Comparison of ENCODE assay signal across 31 cellular contexts in the genomic region with DNA sequence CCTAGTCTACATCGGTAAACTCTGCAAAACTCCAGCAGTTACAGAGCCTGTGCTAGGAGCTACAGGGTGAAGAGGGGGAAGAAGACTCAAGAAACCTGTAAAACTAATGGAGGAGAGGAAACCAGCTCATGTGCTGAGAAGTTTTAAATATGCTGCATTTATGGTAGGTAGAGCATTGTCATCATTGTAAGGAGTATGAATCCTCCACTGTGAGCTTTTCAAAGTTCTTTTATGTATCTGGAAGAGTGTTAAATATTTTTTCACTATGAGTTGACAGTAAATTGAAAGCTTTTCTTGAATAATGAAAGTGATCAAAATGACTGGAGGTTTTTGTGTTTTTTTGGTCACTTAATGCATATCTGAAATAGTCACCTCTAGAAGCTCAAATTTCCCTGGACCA. TPM values are rescaled to one million over a fixed set of nuclear protein-coding genes. Genes with fewer than 3 reads are reported as not detected.
DNase-seq lines count a peak whose midpoint lies in the region; ATAC-seq, FAIRE-seq and TF ChIP-seq lines count a peak whose summit lies in the region.
"Had no signal": no experiment of that assay in that cellular context is flagged by ENCODE, and none has a peak within 500 bp of the region (broad histone marks: within the 10 kb centered on the region; RNA-seq: fewer than 3 reads in every experiment).

No MANE protein-coding gene starts in this region.

- no peak overlapping the region for H3K27ac ChIP-seq in astrocyte (ENCODE audit: low read depth, low read length)
- H3K27ac ChIP-seq in SK-N-SH (ENCODE audit: low read depth in 2 of 2, low read length in 1 of 2), result peak overlapping the region in 1 of 2 experiments; percentile 3; a peak in 1 of 4 replicates
- H3K27ac ChIP-seq: coronary artery, lower lobe of right lung, SK-N-MC, upper lobe of right lung had no signal

- no peak overlapping the region for H3K4me3 Mint-ChIP-seq in activated CD4-positive, alpha-beta T cell treated with anti-CD3 and anti-CD28 coated beads for 36 hours
- H3K4me3 Mint-ChIP-seq in astrocyte (ENCODE audit: unreplicated experiment) (no peak overlapping the region), nephron progenitor cell (no peak overlapping the region)
- H3K4me3 Mint-ChIP-seq: CD14-positive monocyte; natural killer cell; stimulated activated memory B cell treated with anti-CD40 and anti-IgM and Interleukin-4, amounts not matched to agents 10 μg/mL and 1 μg/mL and 100 μg/mL, for 72 hours had no signal

- peaks cover 2% of the 10 kb centered on the region for H3K27me3 Mint-ChIP-seq in activated CD4-positive, alpha-beta T cell treated with anti-CD3 and anti-CD28 coated beads for 36 hours
- H3K27me3 Mint-ChIP-seq in astrocyte (ENCODE audit: low read depth, unreplicated experiment) (no peaks in the 10 kb centered on the region), nephron progenitor cell (ENCODE audit: low read depth, poor library complexity) (no peaks in the 10 kb centered on the region)
- H3K27me3 Mint-ChIP-seq: stimulated activated memory B cell treated with anti-CD40 and anti-IgM and Interleukin-4, amounts not matched to agents 10 μg/mL and 1 μg/mL and 100 μg/mL, for 72 hours; T-helper 17 cell had no signal

- FAIRE-seq in astrocyte (lab: Jason Lieb, UNC), result no peak
- FAIRE-seq: A204.1, HTR-8/SVneo had no signal

- POLR2A ChIA-PET in activated CD4-positive, alpha-beta T cell treated with anti-CD3 and anti-CD28 coated beads for 36 hours (lab: Charles Lee), result no interaction called here
- POLR2A ChIA-PET in SK-N-SH (lab: Yijun Ruan, JAX), result no interaction called here

- CTCF ChIA-PET in activated CD4-positive, alpha-beta T cell treated with anti-CD3 and anti-CD28 coated beads for 36 hours (lab: Charles Lee), result interaction anchor here (0.7 to 1.8 kb wide), 5 partner anchors 10 to 49 kb away, joined by 3 to 6 read pairs (median 5); no protein-coding TSS in a partner anchor
- CTCF ChIA-PET in SK-N-SH (lab: Yijun Ruan, JAX), result interaction anchor here (1.2 to 1.7 kb wide), 2 partner anchors 9 to 10 kb away, joined by 3 to 5 read pairs; no protein-coding TSS in a partner anchor

- peaks cover 48% of the 10 kb centered on the region for H3K4me1 Mint-ChIP-seq in activated CD4-positive, alpha-beta T cell treated with anti-CD3 and anti-CD28 coated beads for 36 hours
- H3K4me1 Mint-ChIP-seq in astrocyte (ENCODE audit: low read depth, unreplicated experiment) (peaks cover 82% of the 10 kb centered on the region), nephron progenitor cell (peaks cover 59% of the 10 kb centered on the region)
- H3K4me1 Mint-ChIP-seq: CD14-positive monocyte had no signal

- H2AFZ ChIP-seq in astrocyte (ENCODE audit: low read depth, low read length) (no peak overlapping the region), SK-N-SH (ENCODE audit: low read depth) (no peak overlapping the region)

- H3K9ac ChIP-seq in astrocyte (ENCODE audit: low read length) (no peak overlapping the region), SK-N-SH (no peak overlapping the region)

- no peaks in the 10 kb centered on the region for H3K9me2 ChIP-seq in SK-N-SH

- H4K20me1 ChIP-seq in astrocyte (ENCODE audit: insufficient read depth, low read length), result no peaks in the 10 kb centered on the region
- H4K20me1 ChIP-seq in SK-N-SH (ENCODE audit: insufficient read depth), result no peaks in the 10 kb centered on the region

- H3K9me3 Mint-ChIP-seq in activated CD4-positive, alpha-beta T cell treated with anti-CD3 and anti-CD28 coated beads for 36 hours (ENCODE audit: low read depth), result no peaks in the 10 kb centered on the region
- H3K9me3 Mint-ChIP-seq in astrocyte (ENCODE audit: unreplicated experiment) (peaks cover 2% of the 10 kb centered on the region), nephron progenitor cell (peaks cover 14% of the 10 kb centered on the region)
- H3K9me3 Mint-ChIP-seq: natural killer cell; stimulated activated memory B cell treated with anti-CD40 and anti-IgM and Interleukin-4, amounts not matched to agents 10 μg/mL and 1 μg/mL and 100 μg/mL, for 72 hours had no signal

- TF ChIP-seq CTCF in astrocyte (IDR thresholded peaks at IDR 0.05; ENCODE audit: insufficient read depth, low read depth, low read length) (no peak), nephron progenitor cell (IDR thresholded peaks at IDR 0.05) (no peak), SK-N-SH (IDR thresholded peaks at IDR 0.05) (no peak)

- H3K4me3 ChIP-seq in astrocyte (ENCODE audit: insufficient read depth, low read depth, low read length), result no peak overlapping the region
- no peak overlapping the region for H3K4me3 ChIP-seq in SK-N-SH (ENCODE audit: low read depth in 2 of 2, low read length in 1 of 2)
- H3K4me3 ChIP-seq: coronary artery, lower lobe of right lung, SK-N-MC, upper lobe of right lung had no signal

- peaks cover 30% of the 10 kb centered on the region for H3K36me3 ChIP-seq in astrocyte (ENCODE audit: insufficient read depth, low read length)
- H3K36me3 ChIP-seq in SK-N-SH (replicated peaks in 1 of 2; ENCODE audit: control insufficient read depth in 1 of 2, insufficient read depth in 2 of 2, low read length in 1 of 2), result peaks cover 42 to 52% of the 10 kb centered on the region in 2 experiments

- TF ChIP-seq EP300 in SK-N-SH (IDR thresholded peaks at IDR 0.05; ENCODE audit: borderline replicate concordance in 1 of 2, low read depth in 1 of 2, low read length in 1 of 2), result no peak

- H3K4me1 ChIP-seq in astrocyte (ENCODE audit: insufficient read depth, low read length) (peaks cover 11% of the 10 kb centered on the region), SK-N-SH (ENCODE audit: control insufficient read depth in 1 of 2, insufficient read depth in 2 of 2, low read depth in 1 of 2, low read length in 1 of 2) (peaks cover 4 to 26% of the 10 kb centered on the region in 2 experiments; a peak in 3 of 4 replicates)

- 94% methylated on average over 1 of the region's 1 CpG for WGBS in SK-N-SH (ENCODE audit: low lambda C conversion rate)

- peak; percentile 30 for ATAC-seq in activated CD4-positive, alpha-beta T cell treated with anti-CD3 and anti-CD28 coated beads for 36 hours
- ATAC-seq in GM21529 (IDR thresholded peaks at IDR 0.05; ENCODE audit: unreplicated experiment) (peak; percentile 21), HG02852 (IDR thresholded peaks at IDR 0.05; ENCODE audit: unreplicated experiment) (no peak), GM18868 (IDR thresholded peaks at IDR 0.05; ENCODE audit: unreplicated experiment) (no peak)
- ATAC-seq: lower lobe of right lung; natural killer cell; PC-3; stimulated activated memory B cell treated with anti-CD40 and anti-IgM and Interleukin-4, amounts not matched to agents 10 μg/mL and 1 μg/mL and 100 μg/mL, for 72 hours; T-helper 17 cell; upper lobe of right lung had no signal

- H3F3A ChIP-seq in SK-N-SH (replicated peaks; ENCODE audit: insufficient read depth), result peaks cover 30% of the 10 kb centered on the region

- H3K79me2 ChIP-seq in astrocyte (ENCODE audit: insufficient read depth, low read length), result peaks cover 77% of the 10 kb centered on the region
- H3K79me2 ChIP-seq in SK-N-SH (ENCODE audit: insufficient read depth), result peaks cover 87% of the 10 kb centered on the region

- TF ChIP-seq RAD21 in SK-N-SH (IDR thresholded peaks at IDR 0.05; ENCODE audit: low read length), result no peak

- intact Hi-C loops in activated CD4-positive, alpha-beta T cell treated with anti-CD3 and anti-CD28 coated beads for 36 hours (cut with DNase I, micrococcal nuclease), result loop anchor here (2.0 kb wide), 2 partner anchors 35 to 81 kb away; no protein-coding TSS in a partner anchor

- H3K27me3 ChIP-seq in astrocyte (ENCODE audit: insufficient read depth, low read length) (no peaks in the 10 kb centered on the region), SK-N-SH (ENCODE audit: insufficient read depth) (no peaks in the 10 kb centered on the region)
- H3K27me3 ChIP-seq: upper lobe of right lung had no signal

- H3K36me3 Mint-ChIP-seq in activated CD4-positive, alpha-beta T cell treated with anti-CD3 and anti-CD28 coated beads for 36 hours (ENCODE audit: low read depth), result peaks cover 21% of the 10 kb centered on the region
- peaks cover 41% of the 10 kb centered on the region for H3K36me3 Mint-ChIP-seq in astrocyte (ENCODE audit: low read depth, unreplicated experiment)
- peaks cover 86% of the 10 kb centered on the region for H3K36me3 Mint-ChIP-seq in nephron progenitor cell (ENCODE audit: low read depth)
- H3K36me3 Mint-ChIP-seq: natural killer cell had no signal

- H3K4me2 ChIP-seq in astrocyte (ENCODE audit: low read length) (no peak overlapping the region), SK-N-SH (no peak overlapping the region)

- no peak overlapping the region for H3K27ac Mint-ChIP-seq in activated CD4-positive, alpha-beta T cell treated with anti-CD3 and anti-CD28 coated beads for 36 hours
- peak overlapping the region; percentile 48 for H3K27ac Mint-ChIP-seq in astrocyte (ENCODE audit: unreplicated experiment)
- H3K27ac Mint-ChIP-seq in nephron progenitor cell, result peak overlapping the region; percentile 71
- H3K27ac Mint-ChIP-seq: natural killer cell; stimulated activated memory B cell treated with anti-CD40 and anti-IgM and Interleukin-4, amounts not matched to agents 10 μg/mL and 1 μg/mL and 100 μg/mL, for 72 hours; T-helper 17 cell had no signal

- H3K9me3 ChIP-seq in astrocyte (ENCODE audit: insufficient read depth, low read depth, low read length), result no peaks in the 10 kb centered on the region
- H3K9me3 ChIP-seq in SK-N-SH, result no peaks in the 10 kb centered on the region
- H3K9me3 ChIP-seq: lower lobe of right lung, upper lobe of right lung had no signal

- no peak for DNase-seq in activated CD4-positive, alpha-beta T cell treated with anti-CD3 and anti-CD28 coated beads for 36 hours
- DNase-seq in activated CD4-positive, alpha-beta T cell treated with anti-CD3 and anti-CD28 coated beads, Interleukin-2, amount 50 U/mL, for 4 hours, result no peak
- DNase-seq in astrocyte (ENCODE audit: low read depth) (no peak), nephron progenitor cell (no peak), SK-N-SH (no peak)
- DNase-seq: activated CD4-positive, alpha-beta T cell treated with anti-CD3 and anti-CD28 coated beads for 1 hour; activated naive CD4-positive, alpha-beta T cell treated with Interleukin-2 at 50 U/mL for 16 hours; anterior cingulate cortex; Calu3; DMS79 treated with DMSO at 0.1 percent for 48 hours; effector CD8-positive, alpha-beta T cell; GDM1; hypothalamus; KBM-7; lower lobe of right lung; midbrain; natural killer cell; NCI-H526 treated with DMSO at 0.1 percent for 48 hours; NK-92 treated with Interleukin-12 subunit alpha and Interleukin-12 subunit beta, amount 100 ng/mL, for 24 hours; PC-3; T-helper 17 cell; upper lobe of right lung had no signal

TF ChIP-seq in SK-N-SH, 30 proteins besides CTCF, POLR2A, EP300 and RAD21 (continues in another document):
- TF ChIP-seq, protein P1, sequence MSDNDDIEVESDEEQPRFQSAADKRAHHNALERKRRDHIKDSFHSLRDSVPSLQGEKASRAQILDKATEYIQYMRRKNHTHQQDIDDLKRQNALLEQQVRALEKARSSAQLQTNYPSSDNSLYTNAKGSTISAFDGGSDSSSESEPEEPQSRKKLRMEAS (IDR thresholded peaks at IDR 0.05; ENCODE audit: low read depth), result no peak
- no peak for TF ChIP-seq FOSL2 (IDR thresholded peaks at IDR 0.05; ENCODE audit: borderline replicate concordance, low read depth)

RNA-seq across cellular contexts. Expression of gene SEPTIN11, which starts 46.2 kb away (rescaled TPM):
- 10 to 100 TPM; 15.5 to 34.5 TPM for total RNA-seq in activated CD4-positive, alpha-beta T cell treated with anti-CD3 and anti-CD28 coated beads for 36 hours
- total RNA-seq in astrocyte, result 621 and 623 TPM in 2 replicates
- polyA plus RNA-seq in SK-N-SH (2012; rRNA removed), result 47.4 and 81.9 TPM in 2 replicates
- polyA plus RNA-seq in SK-N-SH (2012; cell fraction: cytosol; rRNA removed), result 75.6 and 89.3 TPM in 2 replicates
- polyA plus RNA-seq in SK-N-SH (2012; cell fraction: nucleus; rRNA removed), result 34.1 and 66.4 TPM in 2 replicates

Comparison
In these comparisons a context has a peak if more than half of its experiments do, and no peak if none do; other contexts are left out.
1. ATAC-seq: peak in activated CD4-positive, alpha-beta T cell treated with anti-CD3 and anti-CD28 coated beads for 36 hours (single experiment) and GM21529 (single experiment); none in HG02852 (single experiment) and GM18868 (single experiment).
2. RNA of gene SEPTIN11, which starts 46.2 kb away (total RNA-seq): 621 to 623 TPM in astrocyte; 15.5 to 34.5 TPM in activated CD4-positive, alpha-beta T cell treated with anti-CD3 and anti-CD28 coated beads for 36 hours; every median in the first group is over 10 times any median in the second.